ENCODE assay signal across 8 cellular contexts in the genomic region with DNA sequence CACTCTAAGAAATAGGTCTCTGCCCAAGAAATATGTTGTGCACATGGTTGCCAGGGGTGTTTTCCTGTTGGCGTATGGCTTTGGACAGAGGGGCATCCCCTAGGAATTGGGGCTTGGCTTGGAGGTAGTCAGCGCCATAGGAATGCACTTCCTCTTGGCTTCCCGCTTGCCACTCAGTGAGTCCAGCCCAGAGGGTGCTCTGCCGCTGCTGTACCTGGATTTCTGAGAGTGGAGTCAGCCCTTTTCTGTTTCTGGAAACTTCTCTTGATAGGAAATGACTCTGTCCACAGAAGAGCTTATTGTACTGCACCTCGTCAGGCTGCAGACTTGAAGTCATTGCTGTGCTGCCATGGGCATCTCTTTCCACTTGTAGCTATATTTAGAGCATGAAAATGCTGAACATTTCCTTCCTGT.
DNase-seq lines count a peak whose midpoint lies in the region; ATAC-seq and TF ChIP-seq lines count a peak whose summit lies in the region.
"Had no signal": no experiment of that assay in that cellular context is flagged by ENCODE, and none has a peak within 500 bp of the region (broad histone marks: within the 10 kb centered on the region; RNA-seq: fewer than 3 reads in every experiment).

No MANE protein-coding gene starts in this region.

- H3K27ac ChIP-seq in foreskin keratinocyte, result peak overlapping the region; percentile 9
- H3K27ac ChIP-seq in sigmoid colon, result peak overlapping the region in 3 of 4 donors; percentile 9 to 60 (median 53)
- H3K27ac ChIP-seq: PC-9 had no signal

- TF ChIP-seq EP300 in sigmoid colon (IDR thresholded peaks at IDR 0.05), result no peak

- H3K27me3 ChIP-seq in foreskin keratinocyte (no peaks in the 10 kb centered on the region), sigmoid colon (no peaks in the 10 kb centered on the region)

- H3K36me3 ChIP-seq in sigmoid colon, result no peaks in the 10 kb centered on the region

- intact Hi-C loops in sigmoid colon (cut with DNase I), result no loop called here

- H3K4me1 ChIP-seq in foreskin keratinocyte (peaks cover 21% of the 10 kb centered on the region), sigmoid colon (peaks cover 0 to 31% (median 17%) of the 10 kb centered on the region in 4 donors)

- DNase-seq in T1000 (lab: John Stamatoyannopoulos, UW), result peak; percentile 48
- DNase-seq in foreskin keratinocyte, result peak; percentile 91 to 96
- no peak for DNase-seq in sigmoid colon
- DNase-seq in NCI-H82 (lab: John Stamatoyannopoulos, UW), result no peak

- no peaks in the 10 kb centered on the region for H3K9me3 ChIP-seq in sigmoid colon

- H3K4me3 ChIP-seq in sigmoid colon, result peak overlapping the region in 1 of 4 donors; percentile 7
- H3K4me3 ChIP-seq: PC-9 had no signal

- no peak for TF ChIP-seq POLR2A in sigmoid colon (IDR thresholded peaks at IDR 0.05)

- WGBS in sigmoid colon, 2 donors, result 39 to 56% methylated on average over 5 of the region's 5 CpGs

- ATAC-seq in HG02610 (IDR thresholded peaks at IDR 0.05; ENCODE audit: unreplicated experiment), result peak; percentile 51
- ATAC-seq in foreskin keratinocyte, result peak; percentile 97
- ATAC-seq in GM21737 (IDR thresholded peaks at IDR 0.05; ENCODE audit: unreplicated experiment), result no peak
- ATAC-seq in HG03139 (IDR thresholded peaks at IDR 0.05; ENCODE audit: unreplicated experiment), result no peak

- TF ChIP-seq CTCF in foreskin keratinocyte (conservative IDR thresholded peaks at IDR 0.05), result peak; percentile 31
- no peak for TF ChIP-seq CTCF in sigmoid colon (IDR thresholded peaks at IDR 0.05)

Comparison
In these comparisons a context has a peak if more than half of its experiments do, and no peak if none do; other contexts are left out.
1. ATAC-seq: peak in HG02610 (single experiment) and foreskin keratinocyte (single experiment); none in GM21737 (single experiment) and HG03139 (single experiment).
2. DNase-seq: peak in T1000 (single experiment) and foreskin keratinocyte (2 of 2); none in sigmoid colon (single experiment) and NCI-H82 (single experiment).